ENCODE assay signal across 20 cellular contexts in the genomic region with DNA sequence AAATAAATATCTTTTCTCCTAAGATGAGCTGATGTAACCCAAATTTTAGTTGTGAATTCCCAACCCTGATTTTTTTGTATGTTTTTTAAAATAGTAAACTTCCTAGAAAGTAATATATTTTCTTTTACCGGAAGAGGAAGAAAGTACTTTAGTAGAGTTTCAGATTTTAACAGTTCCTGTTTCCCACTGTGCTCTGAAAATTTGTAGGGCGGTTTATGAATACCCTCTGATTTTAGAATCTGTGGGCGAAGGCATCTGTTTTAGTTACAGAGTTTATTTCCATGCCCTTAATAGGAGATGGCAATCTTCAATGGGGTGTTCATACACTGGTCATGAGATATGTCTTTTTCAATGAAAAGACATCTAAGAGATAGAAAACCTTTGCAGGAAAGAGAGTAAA. TPM values are rescaled to one million over a fixed set of nuclear protein-coding genes. Genes with fewer than 3 reads are reported as not detected.
DNase-seq lines count a peak whose midpoint lies in the region; ATAC-seq and TF ChIP-seq lines count a peak whose summit lies in the region.
"Had no signal": no experiment of that assay in that cellular context is flagged by ENCODE, and none has a peak within 500 bp of the region (broad histone marks: within the 10 kb centered on the region; RNA-seq: fewer than 3 reads in every experiment).

No MANE protein-coding gene starts in this region.

- peaks cover 21% of the 10 kb centered on the region for H3K4me1 Mint-ChIP-seq in activated CD8-positive, alpha-beta T cell treated with anti-CD3 and anti-CD28 coated beads for 36 hours (ENCODE audit: low read depth)
- peaks cover 24% of the 10 kb centered on the region for H3K4me1 Mint-ChIP-seq in activated CD8-positive, alpha-beta T cell treated with anti-CD3 and anti-CD28 coated beads, Interleukin-2, amount 10 ng/mL, durations not matched to agents 7 days and 5 days (ENCODE audit: low read depth)

- no peak for TF ChIP-seq CTCF in activated CD8-positive, alpha-beta T cell treated with anti-CD3 and anti-CD28 coated beads for 36 hours (IDR thresholded peaks at IDR 0.05)
- TF ChIP-seq CTCF in Loucy (conservative IDR thresholded peaks at IDR 0.05; ENCODE audit: low read length), result no peak
- TF ChIP-seq CTCF in thyroid gland (IDR thresholded peaks at IDR 0.05), result no peak

- H3K9me2 ChIP-seq in Loucy (replicated peaks; ENCODE audit: low read depth, low read length), result no peaks in the 10 kb centered on the region
- H3K9me2 ChIP-seq: SK-N-SH had no signal

- H3K9me3 ChIP-seq in Loucy (ENCODE audit: insufficient read depth, low read depth, low read length), result no peaks in the 10 kb centered on the region
- H3K9me3 ChIP-seq in SK-N-MC (ENCODE audit: low read depth, low read length), result no peaks in the 10 kb centered on the region
- no peaks in the 10 kb centered on the region for H3K9me3 ChIP-seq in thyroid gland
- H3K9me3 ChIP-seq: Caco-2, MG63, Peyer's patch, SK-N-SH had no signal

- H3K36me3 ChIP-seq in Loucy (ENCODE audit: insufficient read depth, low read length) (no peaks in the 10 kb centered on the region), SK-N-MC (ENCODE audit: insufficient read depth, low read length) (no peaks in the 10 kb centered on the region), thyroid gland (no peaks in the 10 kb centered on the region)
- H3K36me3 ChIP-seq: MG63, Peyer's patch had no signal

- H3F3A ChIP-seq in Loucy (ENCODE audit: low read depth), result no peaks in the 10 kb centered on the region

- no peak for ATAC-seq in activated CD8-positive, alpha-beta T cell treated with anti-CD3 and anti-CD28 coated beads for 36 hours
- no peak for ATAC-seq in activated CD8-positive, alpha-beta T cell treated with anti-CD3 and anti-CD28 coated beads, Interleukin-2, amount 10 ng/mL, durations not matched to agents 7 days and 5 days
- ATAC-seq in GM19463 (IDR thresholded peaks at IDR 0.05; ENCODE audit: unreplicated experiment), result no peak
- ATAC-seq: HCT116, Right ventricle myocardium inferior had no signal

- TF ChIP-seq POLR2A in thyroid gland (IDR thresholded peaks at IDR 0.05), result no peak

- H3K36me3 Mint-ChIP-seq in activated CD8-positive, alpha-beta T cell treated with anti-CD3 and anti-CD28 coated beads for 36 hours (ENCODE audit: low read depth), result peaks cover 2% of the 10 kb centered on the region
- H3K36me3 Mint-ChIP-seq in activated CD8-positive, alpha-beta T cell treated with anti-CD3 and anti-CD28 coated beads, Interleukin-2, amount 10 ng/mL, durations not matched to agents 7 days and 5 days (ENCODE audit: low read depth), result no peaks in the 10 kb centered on the region

- H3K4me1 ChIP-seq in Loucy (ENCODE audit: insufficient read depth, low read length, poor library complexity, severe bottlenecking) (peaks cover 40% of the 10 kb centered on the region), thyroid gland (peaks cover 20 to 37% of the 10 kb centered on the region in 2 donors)

- H3K9ac ChIP-seq in Loucy (ENCODE audit: low read depth, low read length, poor library complexity, severe bottlenecking) (peak overlapping the region; percentile 50), SK-N-MC (ENCODE audit: insufficient read length) (peak overlapping the region; percentile 35)
- H3K9ac ChIP-seq: KMS-11, SK-N-SH had no signal

- H3K27me3 Mint-ChIP-seq in activated CD8-positive, alpha-beta T cell treated with anti-CD3 and anti-CD28 coated beads for 36 hours, result peaks cover 3% of the 10 kb centered on the region
- peaks cover 7% of the 10 kb centered on the region for H3K27me3 Mint-ChIP-seq in activated CD8-positive, alpha-beta T cell treated with anti-CD3 and anti-CD28 coated beads, Interleukin-2, amount 10 ng/mL, durations not matched to agents 7 days and 5 days (ENCODE audit: low read depth)

- no peak overlapping the region for H3K4me3 Mint-ChIP-seq in activated CD8-positive, alpha-beta T cell treated with anti-CD3 and anti-CD28 coated beads for 36 hours
- no peak overlapping the region for H3K4me3 Mint-ChIP-seq in activated CD8-positive, alpha-beta T cell treated with anti-CD3 and anti-CD28 coated beads, Interleukin-2, amount 10 ng/mL, durations not matched to agents 7 days and 5 days
- H3K4me3 Mint-ChIP-seq: CD14-positive monocyte; T-helper 1 cell treated with Interleukin-12 subunit alpha and Interleukin-12 subunit beta and Interleukin-4 antibody, amounts not matched to agents 30 μg/mL and 1 μg/mL, for 36 hours had no signal

- peak overlapping the region; percentile 67 for H3K27ac Mint-ChIP-seq in activated CD8-positive, alpha-beta T cell treated with anti-CD3 and anti-CD28 coated beads for 36 hours
- H3K27ac Mint-ChIP-seq in activated CD8-positive, alpha-beta T cell treated with anti-CD3 and anti-CD28 coated beads, Interleukin-2, amount 10 ng/mL, durations not matched to agents 7 days and 5 days, result no peak overlapping the region
- H3K27ac Mint-ChIP-seq: CD14-positive monocyte; T-helper 1 cell treated with Interleukin-12 subunit alpha and Interleukin-12 subunit beta and Interleukin-4 antibody, amounts not matched to agents 30 μg/mL and 1 μg/mL, for 36 hours had no signal

- 82 to 92% methylated on average over 3 of the region's 3 CpGs for WGBS in thyroid gland, 2 donors

- peak overlapping the region; percentile 62 for H3K4me2 ChIP-seq in Loucy (ENCODE audit: low read depth, low read length, poor library complexity, severe bottlenecking)
- H3K4me2 ChIP-seq: KMS-11, SK-N-SH had no signal

- DNase-seq in activated CD8-positive, alpha-beta T cell treated with anti-CD3 and anti-CD28 coated beads for 36 hours, result no peak
- no peak for DNase-seq in activated CD8-positive, alpha-beta T cell treated with anti-CD3 and anti-CD28 coated beads, Interleukin-2, amount 10 ng/mL, durations not matched to agents 7 days and 5 days
- DNase-seq in SK-N-MC (ENCODE audit: low read depth, low spot score) (peak; percentile 85), thyroid gland (no peak), NCI-H1048 (lab: John Stamatoyannopoulos, UW) (no peak), cortex of kidney (lab: John Stamatoyannopoulos, UW) (no peak)
- DNase-seq: Caco-2, DMS153, MG63, NCI-H1417, NCI-H187 treated with DMSO at 0.1 percent for 48 hours, Peyer's patch, SK-N-SH had no signal

- no peaks in the 10 kb centered on the region for H4K20me1 ChIP-seq in Loucy (ENCODE audit: insufficient read depth, low read length, poor library complexity, severe bottlenecking)

- intact Hi-C loops in activated CD8-positive, alpha-beta T cell treated with anti-CD3 and anti-CD28 coated beads for 36 hours (cut with micrococcal nuclease), result no loop called here
- intact Hi-C loops in thyroid gland (cut with DNase I), result no loop called here

- H3K9me3 Mint-ChIP-seq in activated CD8-positive, alpha-beta T cell treated with anti-CD3 and anti-CD28 coated beads for 36 hours, result no peaks in the 10 kb centered on the region
- H3K9me3 Mint-ChIP-seq in activated CD8-positive, alpha-beta T cell treated with anti-CD3 and anti-CD28 coated beads, Interleukin-2, amount 10 ng/mL, durations not matched to agents 7 days and 5 days (ENCODE audit: insufficient read depth), result no peaks in the 10 kb centered on the region
- H3K9me3 Mint-ChIP-seq: T-helper 1 cell treated with Interleukin-12 subunit alpha and Interleukin-12 subunit beta and Interleukin-4 antibody, amounts not matched to agents 30 μg/mL and 1 μg/mL, for 36 hours had no signal

- CTCF ChIA-PET in activated CD8-positive, alpha-beta T cell treated with anti-CD3 and anti-CD28 coated beads for 36 hours (lab: Charles Lee), result interaction anchor here (1.3 to 1.5 kb wide), 3 partner anchors 40 to 566 kb away, joined by 3 to 4 read pairs (median 3); no protein-coding TSS in a partner anchor
- CTCF ChIA-PET in activated CD8-positive, alpha-beta T cell treated with anti-CD3 and anti-CD28 coated beads, Interleukin-2, amount 10 ng/mL, durations not matched to agents 7 days and 5 days (lab: Charles Lee), result no interaction called here

- H3K4me3 ChIP-seq in Loucy (ENCODE audit: low read length, poor library complexity, severe bottlenecking), result peak overlapping the region; percentile 18
- H3K4me3 ChIP-seq in SK-N-MC, result peak overlapping the region; percentile 50
- H3K4me3 ChIP-seq in thyroid gland (replicated peaks in 1 of 3), result no peak overlapping the region
- H3K4me3 ChIP-seq: MG63, Peyer's patch had no signal

- H3K27ac ChIP-seq in SK-N-MC, result 0 out of 2 replicates have a peak overlapping the region, but pooled peaks have one; percentile 75
- peak overlapping the region; percentile 11 to 94 (median 79) for H3K27ac ChIP-seq in thyroid gland
- H3K27ac ChIP-seq: KMS-11, Peyer's patch had no signal

- H3K27me3 ChIP-seq in Loucy (ENCODE audit: insufficient read depth, low read length, poor library complexity, severe bottlenecking), result no peaks in the 10 kb centered on the region
- no peaks in the 10 kb centered on the region for H3K27me3 ChIP-seq in thyroid gland
- H3K27me3 ChIP-seq: MG63 had no signal

- POLR2A ChIA-PET in activated CD8-positive, alpha-beta T cell treated with anti-CD3 and anti-CD28 coated beads for 36 hours (lab: Charles Lee), result interaction anchor here (1.2 kb wide), 1 partner anchor 24 kb away, joined by 3 read pairs; no protein-coding TSS in a partner anchor
- POLR2A ChIA-PET in activated CD8-positive, alpha-beta T cell treated with anti-CD3 and anti-CD28 coated beads, Interleukin-2, amount 10 ng/mL, durations not matched to agents 7 days and 5 days (lab: Charles Lee), result no interaction called here

- H2AFZ ChIP-seq in Loucy (ENCODE audit: low read length), result peak overlapping the region; percentile 55; the same call in 1 of the 2 replicates

- H3K79me2 ChIP-seq in Loucy (ENCODE audit: insufficient read depth, low read length), result peaks cover 7% of the 10 kb centered on the region

RNA-seq across cellular contexts. Expression of gene HOMER1, which starts 3.7 kb away (rescaled TPM):
- total RNA-seq in activated CD8-positive, alpha-beta T cell treated with anti-CD3 and anti-CD28 coated beads for 36 hours, result 10 to 100 TPM; 11.4 to 13.7 TPM
- 1 to 10 TPM; 2.4 to 3.1 TPM for total RNA-seq in activated CD8-positive, alpha-beta T cell treated with anti-CD3 and anti-CD28 coated beads, Interleukin-2, amount 10 ng/mL, durations not matched to agents 7 days and 5 days
- total RNA-seq in thyroid gland, result 10 to 100 TPM; 26.1 to 42.9 (median 37.9) TPM

Comparison
In these comparisons a context has a peak if more than half of its experiments do, and no peak if none do; other contexts are left out.
1. H3K4me3 ChIP-seq: peak in Loucy (single experiment) and SK-N-MC (single experiment); none in thyroid gland (0 of 3).